7 cellular contexts compared by ENCODE assay signal in the genomic region with DNA sequence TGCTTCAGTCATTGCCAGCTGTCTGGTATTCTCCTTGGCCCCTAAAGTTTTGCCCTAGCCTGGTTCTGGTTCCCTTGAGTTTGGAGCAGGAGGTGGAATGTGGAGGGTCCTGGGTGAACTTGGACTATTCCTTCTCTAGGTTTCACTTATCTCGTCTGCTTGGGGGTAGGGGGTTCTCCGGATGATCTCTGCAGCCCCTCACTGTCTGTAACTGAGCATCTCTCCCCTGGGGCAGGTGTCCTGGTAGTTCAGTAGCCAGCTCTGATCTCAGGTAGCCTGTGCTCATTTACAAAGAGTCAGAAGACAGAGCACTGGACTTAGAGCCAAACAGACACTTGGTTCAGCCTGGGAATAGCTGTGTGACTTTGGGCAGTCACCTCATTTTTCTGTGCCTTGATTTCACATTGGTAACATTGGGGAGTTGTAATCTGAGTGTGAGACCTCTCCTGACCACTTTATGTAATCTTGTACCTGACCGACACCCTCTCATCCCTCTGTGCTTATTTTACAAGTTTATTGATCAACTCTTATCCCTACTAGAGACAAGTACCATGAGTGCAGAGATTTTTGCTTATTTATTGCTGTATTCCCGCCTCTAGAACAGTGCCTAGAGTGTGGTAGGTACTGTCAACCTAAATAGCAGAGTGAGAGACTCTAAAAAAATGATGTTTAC. TPM values are rescaled to one million over a fixed set of nuclear protein-coding genes. Genes with fewer than 3 reads are reported as not detected.
DNase-seq lines count a peak whose midpoint lies in the region; ATAC-seq and TF ChIP-seq lines count a peak whose summit lies in the region.

No MANE protein-coding gene starts in this region.

- no peaks in the 10 kb centered on the region for H3K9me3 Mint-ChIP-seq in WTC11
- H3K9me3 Mint-ChIP-seq in stimulated activated naive CD8-positive, alpha-beta T cell treated with anti-CD3 and anti-CD28 coated beads, Interleukin-15, amount 100 ng/mL, for 72 hours, result no peaks in the 10 kb centered on the region

- H3K27ac ChIP-seq in HEK293 (ENCODE audit: extremely low read depth, low read depth, low read length), result peak overlapping the region; percentile 82

- H3K36me3 Mint-ChIP-seq in WTC11, result peaks cover 7% of the 10 kb centered on the region

- peaks cover 30% of the 10 kb centered on the region for H3K4me1 Mint-ChIP-seq in WTC11
- peaks cover 51% of the 10 kb centered on the region for H3K4me1 Mint-ChIP-seq in stimulated activated naive CD8-positive, alpha-beta T cell treated with anti-CD3 and anti-CD28 coated beads, Interleukin-15, amount 100 ng/mL, for 72 hours

- no peak for ATAC-seq in WTC11
- no peak for ATAC-seq in stimulated activated naive CD8-positive, alpha-beta T cell treated with anti-CD3 and anti-CD28 coated beads, Interleukin-15, amount 100 ng/mL, for 72 hours
- ATAC-seq in HG02588 (IDR thresholded peaks at IDR 0.05; ENCODE audit: unreplicated experiment), result no peak

- CTCF ChIA-PET in HEK293 (lab: Yijun Ruan, JAX) (interaction anchor here (1.1 to 3.1 kb wide), 4 partner anchors 14 to 104 kb away, joined by 3 to 44 read pairs (median 6); partner anchors contain the start of gene MEI1), WTC11 (lab: Charles Lee) (interaction anchor here (0.9 to 3.2 kb wide), 12 partner anchors 24 to 290 kb away, joined by 3 to 76 read pairs (median 6); partner anchors contain the start of genes CENPM, MEI1 and NDUFA6)

- no peaks in the 10 kb centered on the region for H3K9me3 ChIP-seq in HEK293 (ENCODE audit: control insufficient read depth, insufficient read depth, low read depth, low read length)

- DNase-seq in WTC11 (ENCODE audit: low spot score) (no peak), Kasumi-1 (lab: John Stamatoyannopoulos, UW) (no peak), ureter (ENCODE audit: low spot score) (no peak)
- DNase-seq in stimulated activated naive CD8-positive, alpha-beta T cell treated with anti-CD3 and anti-CD28 coated beads, Interleukin-15, amount 100 ng/mL, for 72 hours, result peak in 1 of 2 donors; percentile 12

- no peaks in the 10 kb centered on the region; the same call in 1 of the 2 replicates for H3K4me1 ChIP-seq in HEK293 (ENCODE audit: control insufficient read depth, insufficient read depth, low read length)

- no peaks in the 10 kb centered on the region; a peak in 1 of 3 replicates for H3K36me3 ChIP-seq in HEK293 (ENCODE audit: control insufficient read depth in 2 of 2, insufficient read depth in 1 of 2, low read length in 2 of 2)

- H3K27me3 Mint-ChIP-seq in WTC11 (ENCODE audit: low read depth), result no peaks in the 10 kb centered on the region
- H3K27me3 Mint-ChIP-seq in stimulated activated naive CD8-positive, alpha-beta T cell treated with anti-CD3 and anti-CD28 coated beads, Interleukin-15, amount 100 ng/mL, for 72 hours, result no peaks in the 10 kb centered on the region

- TF ChIP-seq CTCF in HEK293 (tag by site-specific recombination; IDR thresholded peaks at IDR 0.05), result no peak
- no peak for TF ChIP-seq CTCF in WTC11 (IDR thresholded peaks at IDR 0.05)

- peak overlapping the region; percentile 83 for H3K27ac Mint-ChIP-seq in WTC11
- peak overlapping the region; percentile 98 to 99 for H3K27ac Mint-ChIP-seq in stimulated activated naive CD8-positive, alpha-beta T cell treated with anti-CD3 and anti-CD28 coated beads, Interleukin-15, amount 100 ng/mL, for 72 hours

- peak overlapping the region; percentile 75 for H3K4me3 ChIP-seq in HEK293 (ENCODE audit: low read depth, low read length)
- H3K4me3 ChIP-seq in iPS-11a (ENCODE audit: low read depth, low read length), result peak overlapping the region; percentile 78

- POLR2A ChIA-PET in HEK293 (lab: Yijun Ruan, JAX) (interaction anchor here (0.5 to 4.5 kb wide), 29 partner anchors 7 to 562 kb away, joined by 3 to 61 read pairs (median 6); partner anchors contain the start of genes CENPM, DESI1, SREBF2 and XRCC6), WTC11 (lab: Charles Lee) (interaction anchor here (0.5 to 2.5 kb wide), 13 partner anchors 23 to 289 kb away, joined by 3 to 21 read pairs (median 5); partner anchors contain the start of genes CENPM and SREBF2)

- peak overlapping the region; percentile 96 for H3K4me3 Mint-ChIP-seq in WTC11
- H3K4me3 Mint-ChIP-seq in stimulated activated naive CD8-positive, alpha-beta T cell treated with anti-CD3 and anti-CD28 coated beads, Interleukin-15, amount 100 ng/mL, for 72 hours, result peak overlapping the region; percentile 94 to 99

TF ChIP-seq in HEK293, 187 proteins besides CTCF, POLR2A, EP300 and RAD21 (continues in another document):
- TF ChIP-seq ZNF692 (tag by site-specific recombination; IDR thresholded peaks at IDR 0.05), result no peak
- TF ChIP-seq ZNF366 (tag by site-specific recombination; conservative IDR thresholded peaks at IDR 0.05), result no peak
- no peak for TF ChIP-seq ZNF146 (tag by site-specific recombination; IDR thresholded peaks at IDR 0.05)
- no peak for TF ChIP-seq ZNF555 (tag by site-specific recombination; conservative IDR thresholded peaks at IDR 0.05)

TF ChIP-seq in WTC11, 78 proteins besides CTCF, POLR2A, EP300 and RAD21:
- no peak for TF ChIP-seq TCF7 (CRISPR knock-in tag; IDR thresholded peaks at IDR 0.05; ENCODE audit: low read depth)
- TF ChIP-seq, protein P1, sequence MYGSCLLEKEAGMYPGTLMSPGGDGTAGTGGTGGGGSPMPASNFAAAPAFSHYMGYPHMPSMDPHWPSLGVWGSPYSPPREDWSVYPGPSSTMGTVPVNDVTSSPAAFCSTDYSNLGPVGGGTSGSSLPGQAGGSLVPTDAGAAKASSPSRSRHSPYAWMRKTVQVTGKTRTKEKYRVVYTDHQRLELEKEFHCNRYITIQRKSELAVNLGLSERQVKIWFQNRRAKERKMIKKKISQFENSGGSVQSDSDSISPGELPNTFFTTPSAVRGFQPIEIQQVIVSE (CRISPR knock-in tag; IDR thresholded peaks at IDR 0.05; ENCODE audit: borderline replicate concordance), result no peak
- TF ChIP-seq GTF2I (CRISPR knock-in tag; conservative IDR thresholded peaks at IDR 0.05), result no peak
- no peak for TF ChIP-seq ZNF512 (CRISPR knock-in tag; IDR thresholded peaks at IDR 0.05; ENCODE audit: borderline replicate concordance)
- TF ChIP-seq, protein P2, sequence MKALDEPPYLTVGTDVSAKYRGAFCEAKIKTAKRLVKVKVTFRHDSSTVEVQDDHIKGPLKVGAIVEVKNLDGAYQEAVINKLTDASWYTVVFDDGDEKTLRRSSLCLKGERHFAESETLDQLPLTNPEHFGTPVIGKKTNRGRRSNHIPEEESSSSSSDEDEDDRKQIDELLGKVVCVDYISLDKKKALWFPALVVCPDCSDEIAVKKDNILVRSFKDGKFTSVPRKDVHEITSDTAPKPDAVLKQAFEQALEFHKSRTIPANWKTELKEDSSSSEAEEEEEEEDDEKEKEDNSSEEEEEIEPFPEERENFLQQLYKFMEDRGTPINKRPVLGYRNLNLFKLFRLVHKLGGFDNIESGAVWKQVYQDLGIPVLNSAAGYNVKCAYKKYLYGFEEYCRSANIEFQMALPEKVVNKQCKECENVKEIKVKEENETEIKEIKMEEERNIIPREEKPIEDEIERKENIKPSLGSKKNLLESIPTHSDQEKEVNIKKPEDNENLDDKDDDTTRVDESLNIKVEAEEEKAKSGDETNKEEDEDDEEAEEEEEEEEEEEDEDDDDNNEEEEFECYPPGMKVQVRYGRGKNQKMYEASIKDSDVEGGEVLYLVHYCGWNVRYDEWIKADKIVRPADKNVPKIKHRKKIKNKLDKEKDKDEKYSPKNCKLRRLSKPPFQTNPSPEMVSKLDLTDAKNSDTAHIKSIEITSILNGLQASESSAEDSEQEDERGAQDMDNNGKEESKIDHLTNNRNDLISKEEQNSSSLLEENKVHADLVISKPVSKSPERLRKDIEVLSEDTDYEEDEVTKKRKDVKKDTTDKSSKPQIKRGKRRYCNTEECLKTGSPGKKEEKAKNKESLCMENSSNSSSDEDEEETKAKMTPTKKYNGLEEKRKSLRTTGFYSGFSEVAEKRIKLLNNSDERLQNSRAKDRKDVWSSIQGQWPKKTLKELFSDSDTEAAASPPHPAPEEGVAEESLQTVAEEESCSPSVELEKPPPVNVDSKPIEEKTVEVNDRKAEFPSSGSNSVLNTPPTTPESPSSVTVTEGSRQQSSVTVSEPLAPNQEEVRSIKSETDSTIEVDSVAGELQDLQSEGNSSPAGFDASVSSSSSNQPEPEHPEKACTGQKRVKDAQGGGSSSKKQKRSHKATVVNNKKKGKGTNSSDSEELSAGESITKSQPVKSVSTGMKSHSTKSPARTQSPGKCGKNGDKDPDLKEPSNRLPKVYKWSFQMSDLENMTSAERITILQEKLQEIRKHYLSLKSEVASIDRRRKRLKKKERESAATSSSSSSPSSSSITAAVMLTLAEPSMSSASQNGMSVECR (CRISPR knock-in tag; IDR thresholded peaks at IDR 0.05; ENCODE audit: borderline replicate concordance), result no peak

RNA-seq across cellular contexts. Expression of gene CCDC134, which starts 0.8 kb away (rescaled TPM):
- total RNA-seq in WTC11 (2021), result 19.0 to 21.3 TPM (median 19.2 TPM) in 3 replicates
- total RNA-seq in ureter, result 10.4 TPM

RNA-seq across cellular contexts. Expression of gene SREBF2, which starts 31.6 kb away (rescaled TPM):
- total RNA-seq in WTC11 (2021) (151 to 173 TPM (median 171 TPM) in 3 replicates), ureter (165 TPM)
